In the genomic region with DNA sequence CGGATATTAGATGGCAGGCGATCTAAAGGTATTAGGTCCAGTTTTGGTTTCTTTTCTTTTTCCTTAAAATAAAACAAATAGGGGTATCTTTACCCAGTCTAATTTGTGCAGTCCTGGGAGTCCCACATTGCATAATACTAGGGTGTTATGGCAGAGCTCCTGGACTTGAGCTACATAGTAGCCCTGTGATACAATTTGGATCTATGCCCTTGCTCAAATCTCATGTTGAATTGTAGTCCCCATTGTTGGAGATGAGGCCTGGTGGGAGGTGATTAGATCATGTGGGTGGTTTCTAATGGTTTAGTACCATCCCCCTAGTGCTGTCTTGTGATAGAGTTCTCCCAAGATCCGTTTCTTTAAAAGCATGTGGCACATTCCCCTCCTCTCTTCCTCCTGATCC, we compare ENCODE assay signal across 25 cellular contexts.
DNase-seq lines count a peak whose midpoint lies in the region; ATAC-seq and TF ChIP-seq lines count a peak whose summit lies in the region.
"Had no signal": no experiment of that assay in that cellular context is flagged by ENCODE, and none has a peak within 500 bp of the region (broad histone marks: within the 10 kb centered on the region; RNA-seq: fewer than 3 reads in every experiment).

No MANE protein-coding gene starts in this region.

- CTCF ChIA-PET in OCI-LY7 (lab: Charles Lee; ENCODE audit: unreplicated experiment): no interaction called here
- CTCF ChIA-PET in MCF 10A (lab: Yijun Ruan, JAX): interaction anchor here (0.5 kb wide), 1 partner anchor 1021 kb away, joined by 4 read pairs; no protein-coding TSS in a partner anchor

- BruUV-seq in OCI-LY7 (replicated peaks; lab: Mats Ljungman, UMichigan) (no TSS peak), MCF 10A (replicated peaks; lab: Mats Ljungman, UMichigan) (no TSS peak)

- no peaks in the 10 kb centered on the region for H3K27me3 ChIP-seq in BLaER1
- no peaks in the 10 kb centered on the region for H3K27me3 ChIP-seq in colonic mucosa
- H3K27me3 ChIP-seq: MG63 had no signal

- H2AFZ ChIP-seq in OCI-LY7 (ENCODE audit: low read length): 0 out of 2 replicates have a peak overlapping the region, but pooled peaks have one; percentile 34

- H3K4me1 Mint-ChIP-seq in neural crest cell (peaks cover 62% of the 10 kb centered on the region), MCF 10A (ENCODE audit: insufficient read depth, unreplicated experiment) (peaks cover 6% of the 10 kb centered on the region)
- H3K4me1 Mint-ChIP-seq: activated T-helper 17 cell treated with anti-CD3 and anti-CD28 coated beads, Interleukin-2, amount 50 U/mL, for 72 hours had no signal

- no peaks in the 10 kb centered on the region for H3K79me2 ChIP-seq in OCI-LY7 (ENCODE audit: insufficient read depth, low read depth, low read length)

- H3K4me3 Mint-ChIP-seq in neural crest cell (no peak overlapping the region), MCF 10A (ENCODE audit: unreplicated experiment) (no peak overlapping the region)
- H3K4me3 Mint-ChIP-seq: activated naive CD8-positive, alpha-beta T cell; activated T-helper 17 cell treated with anti-CD3 and anti-CD28 coated beads, Interleukin-2, amount 50 U/mL, for 72 hours; WTC11 had no signal

- no peaks in the 10 kb centered on the region for H3K9me3 Mint-ChIP-seq in neural crest cell
- no peaks in the 10 kb centered on the region for H3K9me3 Mint-ChIP-seq in MCF 10A (ENCODE audit: unreplicated experiment)
- H3K9me3 Mint-ChIP-seq: activated T-helper 17 cell treated with anti-CD3 and anti-CD28 coated beads, Interleukin-2, amount 50 U/mL, for 72 hours; WTC11 had no signal

- no peaks in the 10 kb centered on the region for H3K9me2 ChIP-seq in OCI-LY7 (ENCODE audit: insufficient read depth, low read length)

- DNase-seq in OCI-LY7 (ENCODE audit: low spot score) (no peak), fibroblast of mammary gland (ENCODE audit: low read depth) (peak; percentile 28), neural crest cell (ENCODE audit: low read depth, low spot score) (no peak), SHP77 (lab: John Stamatoyannopoulos, UW) (no peak), colonic mucosa (no peak), MCF 10A (ENCODE audit: unreplicated experiment) (no peak)
- DNase-seq: activated CD4-positive, alpha-beta T cell treated with anti-CD3 and anti-CD28 coated beads, Interleukin-2, amount 50 U/mL, for 4 hours; activated CD8-positive, alpha-beta memory T cell treated with anti-CD3 and anti-CD28 coated beads, Interleukin-2, amount 50 U/mL, for 48 hours; effector CD8-positive, alpha-beta T cell; EL; islet precursor cell; MG63; NCI-H2081; NCI-H226; NCI-H748 treated with DMSO at 0.1 percent for 48 hours; stimulated activated CD4-positive, alpha-beta T cell treated with anti-CD3 and anti-CD28 coated beads, Interleukin-4, amount 100 ng/mL, for 24 hours; stimulated activated naive CD4-positive, alpha-beta T cell; T-helper 9 cell had no signal

- H3K27me3 Mint-ChIP-seq in neural crest cell (ENCODE audit: low read depth) (peaks cover 8% of the 10 kb centered on the region), MCF 10A (ENCODE audit: insufficient read depth, unreplicated experiment) (peaks cover 40% of the 10 kb centered on the region)
- H3K27me3 Mint-ChIP-seq: activated naive CD8-positive, alpha-beta T cell had no signal

- no peaks in the 10 kb centered on the region for H3K36me3 Mint-ChIP-seq in neural crest cell (ENCODE audit: low read depth)
- no peaks in the 10 kb centered on the region for H3K36me3 Mint-ChIP-seq in MCF 10A (ENCODE audit: insufficient read depth, unreplicated experiment)
- H3K36me3 Mint-ChIP-seq: activated naive CD8-positive, alpha-beta T cell; WTC11 had no signal

- H3K9ac ChIP-seq in BLaER1: no peak overlapping the region; the same call in 1 of the 2 replicates
- H3K9ac ChIP-seq in colonic mucosa (ENCODE audit: low read depth in 2 of 2, low read length in 2 of 2): no peak overlapping the region

- ATAC-seq in HG03457 (IDR thresholded peaks at IDR 0.05; ENCODE audit: unreplicated experiment): no peak
- ATAC-seq: activated T-helper 17 cell treated with anti-CD3 and anti-CD28 coated beads, Interleukin-2, amount 50 U/mL, for 72 hours; WTC11 had no signal

- peaks cover 35% of the 10 kb centered on the region for H3K4me1 ChIP-seq in BLaER1
- H3K4me1 ChIP-seq in OCI-LY7 (ENCODE audit: insufficient read depth, low read length, poor library complexity, severe bottlenecking): peaks cover 55% of the 10 kb centered on the region
- H3K4me1 ChIP-seq in colonic mucosa: no peaks in the 10 kb centered on the region

- POLR2A ChIA-PET in OCI-LY7 (lab: Charles Lee) (no interaction called here), MCF 10A (lab: Yijun Ruan, JAX) (interaction anchor here (0.7 to 0.9 kb wide), 2 partner anchors 141 to 916 kb away, joined by 3 read pairs; no protein-coding TSS in a partner anchor)

- intact Hi-C loops in OCI-LY7 (cut with micrococcal nuclease; ENCODE audit: unreplicated experiment) (no loop called here), colonic mucosa (cut with DNase I) (no loop called here), MCF 10A (cut with micrococcal nuclease) (no loop called here)

- no peak for TF ChIP-seq CTCF in OCI-LY7 (conservative IDR thresholded peaks at IDR 0.05; ENCODE audit: low read length)
- TF ChIP-seq CTCF in fibroblast of mammary gland (conservative IDR thresholded peaks at IDR 0.05; ENCODE audit: control insufficient read depth, insufficient read depth, low read depth, low read length): no peak
- no peak for TF ChIP-seq CTCF in neural crest cell (conservative IDR thresholded peaks at IDR 0.05)
- no peak for TF ChIP-seq CTCF in colonic mucosa (IDR thresholded peaks at IDR 0.05)
- no peak for TF ChIP-seq CTCF in MCF 10A (IDR thresholded peaks at IDR 0.05; ENCODE audit: unreplicated experiment)

- peak overlapping the region; percentile 70 for H3K27ac Mint-ChIP-seq in neural crest cell (ENCODE audit: unreplicated experiment)
- H3K27ac Mint-ChIP-seq in MCF 10A (ENCODE audit: low read depth, unreplicated experiment): no peak overlapping the region
- H3K27ac Mint-ChIP-seq: activated naive CD8-positive, alpha-beta T cell; activated T-helper 17 cell treated with anti-CD3 and anti-CD28 coated beads, Interleukin-2, amount 50 U/mL, for 72 hours; WTC11 had no signal

- H3K27ac ChIP-seq in BLaER1 (no peak overlapping the region), OCI-LY7 (ENCODE audit: low read depth, low read length, poor library complexity, severe bottlenecking) (no peak overlapping the region), colonic mucosa (no peak overlapping the region)
- H3K27ac ChIP-seq: C4-2B had no signal

- H4K20me1 ChIP-seq in BLaER1 (no peaks in the 10 kb centered on the region), OCI-LY7 (ENCODE audit: insufficient read depth, low read length) (no peaks in the 10 kb centered on the region)

- no peak overlapping the region for H3K4me3 ChIP-seq in BLaER1
- no peak overlapping the region for H3K4me3 ChIP-seq in OCI-LY7 (ENCODE audit: low read depth, low read length, poor library complexity, severe bottlenecking)
- H3K4me3 ChIP-seq in fibroblast of mammary gland (ENCODE audit: control insufficient read depth, low read depth, low read length): no peak overlapping the region
- no peak overlapping the region for H3K4me3 ChIP-seq in colonic mucosa
- H3K4me3 ChIP-seq: lung, MG63 had no signal

- peak overlapping the region; percentile 56 for H3K4me2 ChIP-seq in BLaER1
- H3K4me2 ChIP-seq in OCI-LY7 (ENCODE audit: low read length): no peak overlapping the region

- H3K9me3 ChIP-seq in BLaER1 (no peaks in the 10 kb centered on the region), OCI-LY7 (ENCODE audit: low read length) (no peaks in the 10 kb centered on the region), colonic mucosa (no peaks in the 10 kb centered on the region)
- H3K9me3 ChIP-seq: MG63 had no signal

- H3K36me3 ChIP-seq in BLaER1 (no peaks in the 10 kb centered on the region), OCI-LY7 (ENCODE audit: insufficient read depth, low read length) (no peaks in the 10 kb centered on the region), colonic mucosa (no peaks in the 10 kb centered on the region)
- H3K36me3 ChIP-seq: MG63 had no signal
